10 cellular contexts compared by ENCODE assay signal in genomic region chr6:47031656-47032055, GRCh38. TPM values are rescaled to one million over a fixed set of nuclear protein-coding genes. Genes with fewer than 3 reads are reported as not detected.
"Had no signal": no experiment of that assay in that cellular context is flagged by ENCODE, and none has a peak within 500 bp of the region (broad histone marks: within the 10 kb centered on the region; RNA-seq: fewer than 3 reads in every experiment).

No MANE protein-coding gene starts in this region.

- H3K27ac ChIP-seq: GM23248, HL-60 had no signal

- H3K4me1 ChIP-seq: HAP-1 had no signal

- H3K9me3 ChIP-seq: HAP-1 had no signal

- ATAC-seq: HCT116, HepG2 had no signal

- H3K9me3 Mint-ChIP-seq: HFFc6 had no signal

- H3K4me3 Mint-ChIP-seq: HFFc6, IgD-negative memory B cell had no signal

- H3K4me3 ChIP-seq: GM23248, HAP-1 had no signal

- DNase-seq: GM23248, GOT3, H7, HFFc6 had no signal

- H3K36me3 ChIP-seq: HAP-1 had no signal

- H3K27ac Mint-ChIP-seq: HFFc6, IgD-negative memory B cell had no signal

RNA-seq across cellular contexts. Expression of gene ADGRF1, which starts 10.5 kb away (rescaled TPM):
- total RNA-seq: GM23248, H7, HepG2, HFFc6, HT1080 had no signal
